ENCODE assay signal across 1 cellular context in genomic region chr12:123520567-123521474, GRCh38.
TF ChIP-seq lines count a peak whose summit lies in the region.

No MANE protein-coding gene starts in this region.

TF ChIP-seq in K562, 482 proteins besides CTCF, POLR2A, EP300 and RAD21:
- TF ChIP-seq ZNF408 (CRISPR knock-in tag; IDR thresholded peaks at IDR 0.05; ENCODE audit: low read depth) = no peak
- TF ChIP-seq TFE3 (CRISPR knock-in tag; IDR thresholded peaks at IDR 0.05) = peak; percentile 52
- TF ChIP-seq ZNF175 (CRISPR knock-in tag; IDR thresholded peaks at IDR 0.05; ENCODE audit: low read depth) = no peak
- no peak for TF ChIP-seq ZNF561 (CRISPR knock-in tag; conservative IDR thresholded peaks at IDR 0.05)
- no peak for TF ChIP-seq ZNF778 (CRISPR knock-in tag; IDR thresholded peaks at IDR 0.05)
- TF ChIP-seq ZNF431 (CRISPR knock-in tag; IDR thresholded peaks at IDR 0.05) = no peak
- TF ChIP-seq MCM5 (IDR thresholded peaks at IDR 0.05; ENCODE audit: low read depth) = no peak
- TF ChIP-seq AFF1 (IDR thresholded peaks at IDR 0.05; ENCODE audit: low read depth in 1 of 2, partially characterized antibody in 2 of 2) = no peak
- TF ChIP-seq ZBTB33 (CRISPR knock-in tag; IDR thresholded peaks at IDR 0.05) = 0 out of 2 replicates have a peak, but pooled peaks have one; percentile 33
- TF ChIP-seq STAT6 (CRISPR knock-in tag; IDR thresholded peaks at IDR 0.05) = no peak
- TF ChIP-seq ZNF583 (CRISPR knock-in tag; IDR thresholded peaks at IDR 0.05) = no peak
